Comparison of ENCODE assay signal across 10 cellular contexts in the genomic region with DNA sequence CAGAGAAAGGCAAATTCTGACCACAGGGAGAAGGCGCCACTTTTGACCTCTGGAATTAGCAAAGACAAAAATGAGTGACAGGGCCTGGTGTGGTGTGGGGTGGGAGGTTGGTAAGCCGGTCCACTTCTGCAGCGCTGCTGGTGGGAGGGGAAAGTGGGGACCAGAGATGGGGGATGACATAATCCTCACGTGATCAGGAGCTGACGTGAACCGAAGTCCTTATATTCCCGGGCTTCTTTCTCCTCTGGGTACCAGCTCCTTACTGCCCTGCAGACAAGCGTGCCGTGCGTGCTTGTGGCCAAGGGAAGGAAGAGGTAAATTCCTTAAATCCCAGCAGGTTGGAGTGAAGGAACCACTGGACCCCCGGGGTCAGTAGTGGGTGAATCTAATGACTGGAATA. TPM values are rescaled to one million over a fixed set of nuclear protein-coding genes. Genes with fewer than 3 reads are reported as not detected.
DNase-seq lines count a peak whose midpoint lies in the region; ATAC-seq and TF ChIP-seq lines count a peak whose summit lies in the region.
"Had no signal": no experiment of that assay in that cellular context is flagged by ENCODE, and none has a peak within 500 bp of the region (broad histone marks: within the 10 kb centered on the region; RNA-seq: fewer than 3 reads in every experiment).

TSS of gene TCEAL7 (plus strand) at position 249 of the 400 bp plus-strand sequence. CDS start 1,165 bp downstream, outside the sequence.

- H3K4me2 ChIP-seq in SK-N-SH, result peak within 1 kb of the TSS; percentile 65

- H3K27me3 Mint-ChIP-seq in type B pancreatic cell, result peaks cover 6% of the 10 kb centered on the region

- H3K79me2 ChIP-seq in SK-N-SH (ENCODE audit: insufficient read depth), result no peaks in the 10 kb centered on the region

- no peaks in the 10 kb centered on the region for H3K9me2 ChIP-seq in SK-N-SH

- peaks cover 6 to 9% of the 10 kb centered on the region in 2 experiments for H3K36me3 ChIP-seq in SK-N-SH (replicated peaks in 1 of 2; ENCODE audit: control insufficient read depth in 1 of 2, insufficient read depth in 2 of 2, low read length in 1 of 2)

- H2AFZ ChIP-seq in SK-N-SH (ENCODE audit: low read depth), result peak within 1 kb of the TSS; percentile 86

- TF ChIP-seq EP300 in SK-N-SH (IDR thresholded peaks at IDR 0.05; ENCODE audit: borderline replicate concordance in 1 of 2, low read depth in 1 of 2, low read length in 1 of 2), result no peak

- peak within 1 kb of the TSS; percentile 71 for H3K27ac Mint-ChIP-seq in type B pancreatic cell

- ATAC-seq in HG03045 (IDR thresholded peaks at IDR 0.05; ENCODE audit: unreplicated experiment), result no peak
- no peak for ATAC-seq in GM21515 (IDR thresholded peaks at IDR 0.05; ENCODE audit: unreplicated experiment)

- H3K27me3 ChIP-seq in SK-N-SH (ENCODE audit: insufficient read depth), result no peaks in the 10 kb centered on the region; the same call in 1 of the 2 replicates

- no peaks in the 10 kb centered on the region for H3K36me3 Mint-ChIP-seq in type B pancreatic cell

- peak within 1 kb of the TSS; percentile 55 for H3K9ac ChIP-seq in SK-N-SH

- H3K4me3 Mint-ChIP-seq in type B pancreatic cell, result peak within 1 kb of the TSS; percentile 84

- peaks cover 3% of the 10 kb centered on the region for H3K4me1 Mint-ChIP-seq in type B pancreatic cell (ENCODE audit: unreplicated experiment)

- H3F3A ChIP-seq in SK-N-SH (replicated peaks; ENCODE audit: insufficient read depth), result no peaks in the 10 kb centered on the region

- peak; percentile 81 for DNase-seq in SK-N-SH
- DNase-seq in fibroblast of mammary gland (ENCODE audit: low read depth), result peak; percentile 49
- peak; percentile 40 for DNase-seq in middle frontal gyrus (ENCODE audit: extremely low spot score, low spot score)
- DNase-seq in type B pancreatic cell (ENCODE audit: extremely low spot score, unreplicated experiment), result no peak
- DNase-seq in activated CD4-positive, alpha-beta T cell treated with anti-CD3 and anti-CD28 coated beads, Interleukin-2, amount 50 U/mL, for 48 hours, result no peak
- no peak for DNase-seq in RPMI8226
- DNase-seq: effector memory CD4-positive, alpha-beta T cell had no signal

- peak within 1 kb of the TSS; percentile 59 to 84; a peak in 3 of 4 replicates for H3K27ac ChIP-seq in SK-N-SH (ENCODE audit: low read depth in 2 of 2, low read length in 1 of 2)

- H3K9me3 ChIP-seq in SK-N-SH, result no peaks in the 10 kb centered on the region

- no peaks in the 10 kb centered on the region for H3K9me3 Mint-ChIP-seq in type B pancreatic cell

- CTCF ChIA-PET in SK-N-SH (lab: Yijun Ruan, JAX), result interaction anchor here (0.9 to 1.2 kb wide), 3 partner anchors 20 to 134 kb away, joined by 3 to 4 read pairs (median 3); no protein-coding TSS in a partner anchor

- POLR2A ChIA-PET in SK-N-SH (lab: Yijun Ruan, JAX), result interaction anchor here (0.7 to 2.5 kb wide), 6 partner anchors 8 to 76 kb away, joined by 3 to 14 read pairs (median 8); partner anchors contain the start of genes BEX2, BEX3, TCEAL5 and TCEAL8

- TF ChIP-seq CTCF in SK-N-SH (IDR thresholded peaks at IDR 0.05) (no peak), fibroblast of mammary gland (conservative IDR thresholded peaks at IDR 0.05; ENCODE audit: control insufficient read depth, insufficient read depth, low read depth, low read length) (no peak), type B pancreatic cell (conservative IDR thresholded peaks at IDR 0.05) (no peak)

- peak within 1 kb of the TSS; percentile 42 to 54 for H3K4me3 ChIP-seq in SK-N-SH (ENCODE audit: low read depth in 2 of 2, low read length in 1 of 2)
- H3K4me3 ChIP-seq in fibroblast of mammary gland (ENCODE audit: control insufficient read depth, low read depth, low read length), result peak within 1 kb of the TSS; percentile 50

- 21% methylated on average over 11 of the region's 11 CpGs for WGBS in SK-N-SH (ENCODE audit: low lambda C conversion rate)

- H4K20me1 ChIP-seq in SK-N-SH (ENCODE audit: insufficient read depth), result no peaks in the 10 kb centered on the region

- TF ChIP-seq RAD21 in SK-N-SH (IDR thresholded peaks at IDR 0.05; ENCODE audit: low read length), result no peak

- H3K4me1 ChIP-seq in SK-N-SH (ENCODE audit: control insufficient read depth in 1 of 2, insufficient read depth in 2 of 2, low read depth in 1 of 2, low read length in 1 of 2), result no peaks in the 10 kb centered on the region

TF ChIP-seq in SK-N-SH, 30 proteins besides CTCF, POLR2A, EP300 and RAD21:
- TF ChIP-seq, protein P1, sequence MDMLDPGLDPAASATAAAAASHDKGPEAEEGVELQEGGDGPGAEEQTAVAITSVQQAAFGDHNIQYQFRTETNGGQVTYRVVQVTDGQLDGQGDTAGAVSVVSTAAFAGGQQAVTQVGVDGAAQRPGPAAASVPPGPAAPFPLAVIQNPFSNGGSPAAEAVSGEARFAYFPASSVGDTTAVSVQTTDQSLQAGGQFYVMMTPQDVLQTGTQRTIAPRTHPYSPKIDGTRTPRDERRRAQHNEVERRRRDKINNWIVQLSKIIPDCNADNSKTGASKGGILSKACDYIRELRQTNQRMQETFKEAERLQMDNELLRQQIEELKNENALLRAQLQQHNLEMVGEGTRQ (IDR thresholded peaks at IDR 0.05; ENCODE audit: borderline replicate concordance, low read depth, low read length), result peak; percentile 67
- TF ChIP-seq POLR2AphosphoS5 (IDR thresholded peaks at IDR 0.05; ENCODE audit: low read depth, low read length), result peak; percentile 54; the same call in 1 of the 2 replicates
- TF ChIP-seq PBX3 (IDR thresholded peaks at IDR 0.05), result peak; percentile 24; the same call in 1 of the 2 replicates
- TF ChIP-seq GATA2 (CRISPR knock-in tag; IDR thresholded peaks at IDR 0.05), result no peak
- TF ChIP-seq TEAD4 (IDR thresholded peaks at IDR 0.05; ENCODE audit: borderline replicate concordance, insufficient read depth), result 0 out of 2 replicates have a peak, but pooled peaks have one; percentile 1
- TF ChIP-seq, protein P2, sequence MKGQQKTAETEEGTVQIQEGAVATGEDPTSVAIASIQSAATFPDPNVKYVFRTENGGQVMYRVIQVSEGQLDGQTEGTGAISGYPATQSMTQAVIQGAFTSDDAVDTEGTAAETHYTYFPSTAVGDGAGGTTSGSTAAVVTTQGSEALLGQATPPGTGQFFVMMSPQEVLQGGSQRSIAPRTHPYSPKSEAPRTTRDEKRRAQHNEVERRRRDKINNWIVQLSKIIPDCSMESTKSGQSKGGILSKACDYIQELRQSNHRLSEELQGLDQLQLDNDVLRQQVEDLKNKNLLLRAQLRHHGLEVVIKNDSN (IDR thresholded peaks at IDR 0.05; ENCODE audit: borderline replicate concordance, low read depth), result peak; percentile 89
- no peak for TF ChIP-seq YY1 (IDR thresholded peaks at IDR 0.05; ENCODE audit: low read depth)

RNA-seq across cellular contexts. Expression of gene TCEAL7, which starts in this region (rescaled TPM):
- 20.2 and 26.0 TPM in 2 replicates for polyA plus RNA-seq in SK-N-SH (2012; rRNA removed)
- polyA plus RNA-seq in SK-N-SH (2012; cell fraction: cytosol; rRNA removed), result 32.6 and 45.2 TPM in 2 replicates
- polyA plus RNA-seq in SK-N-SH (2012; cell fraction: nucleus; rRNA removed), result 6.6 and 13.5 TPM in 2 replicates
- total RNA-seq in type B pancreatic cell (ENCODE audit: low replicate concordance), result 6.2 and 16.4 TPM in 2 replicates
- total RNA-seq: T-helper 1 cell treated with Interleukin-12 subunit alpha and Interleukin-12 subunit beta and Interleukin-4 antibody, amounts not matched to agents 30 ng/mL and 1 ng/mL, for 36 hours had no signal

Comparison
In these comparisons a context has a peak if more than half of its experiments do, and no peak if none do; other contexts are left out.
1. DNase-seq: peak in SK-N-SH (single experiment), fibroblast of mammary gland (single experiment) and middle frontal gyrus (single experiment); none in type B pancreatic cell (single experiment), activated CD4-positive, alpha-beta T cell treated with anti-CD3 and anti-CD28 coated beads, Interleukin-2, amount 50 U/mL, for 48 hours (0 of 2) and RPMI8226 (single experiment).